Comparison of ENCODE assay signal across 13 cellular contexts in genomic region chr18:59264651-59265245, GRCh38. TPM values are rescaled to one million over a fixed set of nuclear protein-coding genes. Genes with fewer than 3 reads are reported as not detected.
DNase-seq lines count a peak whose midpoint lies in the region; ATAC-seq and TF ChIP-seq lines count a peak whose summit lies in the region.
"Had no signal": no experiment of that assay in that cellular context is flagged by ENCODE, and none has a peak within 500 bp of the region (broad histone marks: within the 10 kb centered on the region; RNA-seq: fewer than 3 reads in every experiment).

No MANE protein-coding gene starts in this region.

- H3K36me3 Mint-ChIP-seq in CD4-positive, alpha-beta T cell (ENCODE audit: low read depth) = no peaks in the 10 kb centered on the region
- H3K36me3 Mint-ChIP-seq in brain (no peaks in the 10 kb centered on the region), natural killer cell (no peaks in the 10 kb centered on the region)

- H3K27me3 ChIP-seq in CD4-positive, alpha-beta T cell (ENCODE audit: control insufficient read depth, insufficient read depth, low read length) = peaks cover 68% of the 10 kb centered on the region
- peaks cover 76% of the 10 kb centered on the region for H3K27me3 ChIP-seq in brain microvascular endothelial cell (replicated peaks)

- no peak overlapping the region for H3K27ac Mint-ChIP-seq in CD4-positive, alpha-beta T cell
- no peak overlapping the region for H3K27ac Mint-ChIP-seq in brain
- H3K27ac Mint-ChIP-seq in natural killer cell = no peak overlapping the region
- H3K27ac Mint-ChIP-seq: nephron progenitor cell had no signal

- H3K4me1 Mint-ChIP-seq in CD4-positive, alpha-beta T cell (ENCODE audit: low read depth) = peaks cover 34% of the 10 kb centered on the region
- H3K4me1 Mint-ChIP-seq in brain = peaks cover 25% of the 10 kb centered on the region
- H3K4me1 Mint-ChIP-seq in natural killer cell = peaks cover 4 to 11% of the 10 kb centered on the region in 2 donors

- H3K36me3 ChIP-seq in HEK293 (ENCODE audit: control insufficient read depth in 2 of 2, insufficient read depth in 1 of 2, low read length in 2 of 2) = no peaks in the 10 kb centered on the region
- no peaks in the 10 kb centered on the region for H3K36me3 ChIP-seq in brain microvascular endothelial cell (replicated peaks)

- in situ Hi-C loops in brain microvascular endothelial cell (cut with HindIII; ENCODE audit: low pct_ligation_motif_present, low sequenced_read_pairs) = no loop called here

- no peak for ATAC-seq in CD4-positive, alpha-beta T cell (ENCODE audit: poor library complexity)
- ATAC-seq in natural killer cell (peak in 1 of 3 donors; percentile 21), HG03025 (IDR thresholded peaks at IDR 0.05; ENCODE audit: low FRiP score, unreplicated experiment) (no peak), HG03108 (IDR thresholded peaks at IDR 0.05; ENCODE audit: unreplicated experiment) (no peak)
- ATAC-seq: Right ventricle myocardium inferior had no signal

- DNase-seq in CD4-positive, alpha-beta T cell = no peak
- DNase-seq in natural killer cell (no peak), NCI-H1105 (lab: John Stamatoyannopoulos, UW) (no peak), brain microvascular endothelial cell (no peak)
- DNase-seq: activated CD4-positive, CD25-positive, alpha-beta regulatory T cell treated with anti-CD3 and anti-CD28 coated beads, Interleukin-2, amount 50 U/mL, for 72 hours; amniotic stem cell; NCI-H2227 treated with DMSO at 0.1 percent for 48 hours had no signal

- H3K9me3 Mint-ChIP-seq in CD4-positive, alpha-beta T cell = peaks cover 2% of the 10 kb centered on the region
- peaks cover 13 to 24% (median 16%) of the 10 kb centered on the region in 5 experiments for H3K9me3 Mint-ChIP-seq in brain
- no peaks in the 10 kb centered on the region for H3K9me3 Mint-ChIP-seq in natural killer cell

- intact Hi-C loops in CD4-positive, alpha-beta T cell (cut with DNase I, micrococcal nuclease) = no loop called here
- intact Hi-C loops in natural killer cell (cut with micrococcal nuclease) = no loop called here

- H3K4me3 ChIP-seq in HEK293 (ENCODE audit: low read depth, low read length) (peak overlapping the region; percentile 37), brain microvascular endothelial cell (ENCODE audit: low read depth, low read length) (no peak overlapping the region)

- peak overlapping the region; percentile 30 for H3K4me3 Mint-ChIP-seq in CD4-positive, alpha-beta T cell
- H3K4me3 Mint-ChIP-seq in brain (peak overlapping the region in 4 of 5 experiments; percentile 18 to 58 (median 42)), natural killer cell (peak overlapping the region; percentile 17)
- H3K4me3 Mint-ChIP-seq: nephron progenitor cell had no signal

- H3K4me1 ChIP-seq in HEK293 (ENCODE audit: control insufficient read depth, insufficient read depth, low read length) = peaks cover 6% of the 10 kb centered on the region; the same call in 1 of the 2 replicates

- peaks cover 86% of the 10 kb centered on the region for H3K27me3 Mint-ChIP-seq in CD4-positive, alpha-beta T cell
- H3K27me3 Mint-ChIP-seq in brain (peaks cover 92% of the 10 kb centered on the region), natural killer cell (ENCODE audit: low read depth in 2 of 2) (peaks cover 46 to 57% of the 10 kb centered on the region in 2 donors)

- POLR2A ChIA-PET in CD4-positive, alpha-beta T cell (lab: Charles Lee) = no interaction called here
- POLR2A ChIA-PET in HEK293 (lab: Yijun Ruan, JAX) = interaction anchor here (0.5 to 1.7 kb wide), 3 partner anchors 9 to 21 kb away, joined by 3 to 4 read pairs (median 3); partner anchors contain the start of gene RAX

- no peaks in the 10 kb centered on the region for H3K9me3 ChIP-seq in CD4-positive, alpha-beta T cell (ENCODE audit: control insufficient read depth, low read length)
- no peaks in the 10 kb centered on the region for H3K9me3 ChIP-seq in HEK293 (ENCODE audit: control insufficient read depth, insufficient read depth, low read depth, low read length)

- CTCF ChIA-PET in CD4-positive, alpha-beta T cell (lab: Charles Lee) = no interaction called here
- CTCF ChIA-PET in HEK293 (lab: Yijun Ruan, JAX) = interaction anchor here (0.6 to 8.1 kb wide), 6 partner anchors 9 to 314 kb away, joined by 3 to 46 read pairs (median 6); partner anchors contain the start of gene RAX

- H3K27ac ChIP-seq in CD4-positive, alpha-beta T cell (ENCODE audit: low read depth, low read length) = no peak overlapping the region
- H3K27ac ChIP-seq in HEK293 (ENCODE audit: extremely low read depth, low read depth, low read length) (no peak overlapping the region), brain microvascular endothelial cell (no peak overlapping the region)

- TF ChIP-seq CTCF in CD4-positive, alpha-beta T cell (IDR thresholded peaks at IDR 0.05) = no peak
- TF ChIP-seq CTCF in HEK293 (tag by site-specific recombination; IDR thresholded peaks at IDR 0.05) (no peak; the same call in 1 of the 2 replicates), brain (conservative IDR thresholded peaks at IDR 0.05) (peak in 1 of 2 experiments; percentile 8), natural killer cell (IDR thresholded peaks at IDR 0.05) (no peak), brain microvascular endothelial cell (IDR thresholded peaks at IDR 0.05; ENCODE audit: low read depth, low read length, missing control alignments) (no peak)

TF ChIP-seq in HEK293, 187 proteins besides CTCF, POLR2A, EP300 and RAD21:
- TF ChIP-seq ZBTB26 (tag by site-specific recombination; optimal IDR thresholded peaks at IDR 0.05) = peak; percentile 34
- TF ChIP-seq ZBTB6 (tag by site-specific recombination; IDR thresholded peaks at IDR 0.05) = peak; percentile 23; the same call in 1 of the 2 replicates
- TF ChIP-seq ZNF221 (tag by site-specific recombination; IDR thresholded peaks at IDR 0.05; ENCODE audit: borderline replicate concordance) = no peak
- TF ChIP-seq ZBTB17 (tag by site-specific recombination; IDR thresholded peaks at IDR 0.05) = peak; percentile 69; the same call in 1 of the 2 replicates
TF ChIP-seq in HEK293: peak in this region for 3.

RNA-seq across cellular contexts. Expression of gene RAX, which starts 8.5 kb away (rescaled TPM):
- total RNA-seq in CD4-positive, alpha-beta T cell = not detected
- 0.24 TPM for polyA plus RNA-seq in brain (ENCODE audit: insufficient read depth, low read depth, low replicate concordance)
- total RNA-seq in natural killer cell = not detected
- total RNA-seq: Right ventricle myocardium inferior had no signal

RNA-seq across cellular contexts. Expression of gene GRP, which starts 44.8 kb away (rescaled TPM):
- total RNA-seq in CD4-positive, alpha-beta T cell = not detected
- 1,113 TPM for polyA plus RNA-seq in brain (ENCODE audit: insufficient read depth, low read depth, low replicate concordance)
- not detected for total RNA-seq in natural killer cell
- total RNA-seq: Right ventricle myocardium inferior had no signal

RNA-seq across cellular contexts. Expression of gene CPLX4, which starts 53.7 kb away (rescaled TPM):
- not detected for total RNA-seq in CD4-positive, alpha-beta T cell
- polyA plus RNA-seq in brain (ENCODE audit: insufficient read depth, low read depth, low replicate concordance) = not detected
- not detected for total RNA-seq in natural killer cell
- total RNA-seq: Right ventricle myocardium inferior had no signal
